In genomic region chr19:46828484-46828883, GRCh38 we compare ENCODE assay signal across 2 cellular contexts.
TF ChIP-seq lines count a peak whose summit lies in the region.

No MANE protein-coding gene starts in this region.

TF ChIP-seq in IMR-90, 13 proteins besides CTCF, POLR2A, EP300 and RAD21:
- TF ChIP-seq FOS (IDR thresholded peaks at IDR 0.05; ENCODE audit: low read depth, low read length): peak; percentile 42; the same call in 1 of the 2 replicates
- no peak for TF ChIP-seq RFX5 (IDR thresholded peaks at IDR 0.05; ENCODE audit: low read depth, low read length)
- no peak for TF ChIP-seq MAFK (IDR thresholded peaks at IDR 0.05; ENCODE audit: low read depth, low read length)

TF ChIP-seq in endothelial cell of umbilical vein, 7 proteins besides CTCF, POLR2A, EP300 and RAD21:
- TF ChIP-seq MAX (IDR thresholded peaks at IDR 0.05; ENCODE audit: insufficient read depth, insufficient read length) (no peak), MYC (IDR thresholded peaks at IDR 0.05; ENCODE audit: low read depth, low read length) (no peak), EZH2 (IDR thresholded peaks at IDR 0.05; ENCODE audit: borderline replicate concordance, low read depth, low read length, severe bottlenecking) (no peak)
